ENCODE assay signal across 1 cellular context in the genomic region with DNA sequence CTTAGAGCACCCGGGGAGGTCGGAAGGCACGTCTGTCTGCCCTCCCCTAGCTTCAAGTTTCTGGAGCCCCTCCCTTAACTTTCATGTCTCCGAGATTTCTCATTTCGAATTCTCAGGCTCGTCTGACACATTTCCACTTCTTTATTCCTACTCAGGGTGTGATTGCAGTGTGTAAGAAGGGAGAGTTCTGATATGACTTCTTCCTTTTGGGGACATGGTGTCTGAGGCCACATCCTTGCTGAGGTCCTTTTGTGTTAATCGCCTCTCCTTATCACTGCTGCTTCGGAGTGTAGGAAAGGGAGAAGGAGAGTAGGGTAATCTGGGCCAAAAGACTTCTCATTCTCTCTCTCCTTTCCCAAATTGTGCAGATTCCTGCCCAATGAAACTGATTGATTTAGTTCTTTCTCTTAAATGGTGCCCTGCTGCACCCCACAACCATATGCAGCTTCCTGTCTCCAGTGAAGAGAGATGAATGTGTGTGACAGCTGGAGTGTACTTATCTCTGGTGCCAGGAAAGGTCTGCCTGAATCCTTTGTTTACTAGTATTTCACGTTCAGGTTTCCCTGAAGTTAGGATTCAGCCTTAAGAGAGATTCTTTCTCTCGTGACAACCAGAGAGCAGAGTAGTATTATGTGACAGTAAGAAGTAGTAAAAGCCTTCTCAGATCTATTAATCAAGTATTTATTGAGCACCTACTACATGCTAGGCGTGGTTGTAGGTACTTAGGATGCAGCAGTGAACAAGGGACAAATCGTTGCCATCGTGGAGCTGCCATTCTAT.
TF ChIP-seq lines count a peak whose summit lies in the region.

No MANE protein-coding gene starts in this region.

TF ChIP-seq in HepG2, 621 proteins besides CTCF, POLR2A, EP300 and RAD21 (continued from another document):
- TF ChIP-seq, protein P1, sequence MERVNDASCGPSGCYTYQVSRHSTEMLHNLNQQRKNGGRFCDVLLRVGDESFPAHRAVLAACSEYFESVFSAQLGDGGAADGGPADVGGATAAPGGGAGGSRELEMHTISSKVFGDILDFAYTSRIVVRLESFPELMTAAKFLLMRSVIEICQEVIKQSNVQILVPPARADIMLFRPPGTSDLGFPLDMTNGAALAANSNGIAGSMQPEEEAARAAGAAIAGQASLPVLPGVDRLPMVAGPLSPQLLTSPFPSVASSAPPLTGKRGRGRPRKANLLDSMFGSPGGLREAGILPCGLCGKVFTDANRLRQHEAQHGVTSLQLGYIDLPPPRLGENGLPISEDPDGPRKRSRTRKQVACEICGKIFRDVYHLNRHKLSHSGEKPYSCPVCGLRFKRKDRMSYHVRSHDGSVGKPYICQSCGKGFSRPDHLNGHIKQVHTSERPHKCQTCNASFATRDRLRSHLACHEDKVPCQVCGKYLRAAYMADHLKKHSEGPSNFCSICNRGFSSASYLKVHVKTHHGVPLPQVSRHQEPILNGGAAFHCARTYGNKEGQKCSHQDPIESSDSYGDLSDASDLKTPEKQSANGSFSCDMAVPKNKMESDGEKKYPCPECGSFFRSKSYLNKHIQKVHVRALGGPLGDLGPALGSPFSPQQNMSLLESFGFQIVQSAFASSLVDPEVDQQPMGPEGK (CRISPR knock-in tag; IDR thresholded peaks at IDR 0.05), result no peak
- TF ChIP-seq TCF12 (IDR thresholded peaks at IDR 0.05) (no peak), TCF12 (CRISPR knock-in tag; IDR thresholded peaks at IDR 0.05) (no peak), PHF21A (CRISPR knock-in tag; IDR thresholded peaks at IDR 0.05) (no peak), CBX2 (IDR thresholded peaks at IDR 0.05; ENCODE audit: low read depth, low read length) (no peak), CBX2 (CRISPR knock-in tag; IDR thresholded peaks at IDR 0.05; ENCODE audit: low read depth) (no peak), CCDC6 (CRISPR knock-in tag; IDR thresholded peaks at IDR 0.05) (no peak), ZNF225 (CRISPR knock-in tag; IDR thresholded peaks at IDR 0.05) (no peak), ZFP62 (CRISPR knock-in tag; IDR thresholded peaks at IDR 0.05) (no peak), GATA4 (IDR thresholded peaks at IDR 0.05; ENCODE audit: borderline replicate concordance, low read depth) (0 out of 2 replicates have a peak, but pooled peaks have one; percentile 3), ZNF713 (CRISPR knock-in tag; IDR thresholded peaks at IDR 0.05) (no peak), ZNF510 (CRISPR knock-in tag; IDR thresholded peaks at IDR 0.05; ENCODE audit: low read depth) (no peak), ZBTB20 (CRISPR knock-in tag; IDR thresholded peaks at IDR 0.05; ENCODE audit: borderline replicate concordance, low read depth) (no peak), ZNF747 (CRISPR knock-in tag; IDR thresholded peaks at IDR 0.05; ENCODE audit: borderline replicate concordance) (0 out of 2 replicates have a peak, but pooled peaks have one; percentile 64)
- TF ChIP-seq, protein P2, sequence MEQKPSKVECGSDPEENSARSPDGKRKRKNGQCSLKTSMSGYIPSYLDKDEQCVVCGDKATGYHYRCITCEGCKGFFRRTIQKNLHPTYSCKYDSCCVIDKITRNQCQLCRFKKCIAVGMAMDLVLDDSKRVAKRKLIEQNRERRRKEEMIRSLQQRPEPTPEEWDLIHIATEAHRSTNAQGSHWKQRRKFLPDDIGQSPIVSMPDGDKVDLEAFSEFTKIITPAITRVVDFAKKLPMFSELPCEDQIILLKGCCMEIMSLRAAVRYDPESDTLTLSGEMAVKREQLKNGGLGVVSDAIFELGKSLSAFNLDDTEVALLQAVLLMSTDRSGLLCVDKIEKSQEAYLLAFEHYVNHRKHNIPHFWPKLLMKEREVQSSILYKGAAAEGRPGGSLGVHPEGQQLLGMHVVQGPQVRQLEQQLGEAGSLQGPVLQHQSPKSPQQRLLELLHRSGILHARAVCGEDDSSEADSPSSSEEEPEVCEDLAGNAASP (CRISPR knock-in tag; IDR thresholded peaks at IDR 0.05; ENCODE audit: borderline replicate concordance), result no peak
- TF ChIP-seq, protein P3, sequence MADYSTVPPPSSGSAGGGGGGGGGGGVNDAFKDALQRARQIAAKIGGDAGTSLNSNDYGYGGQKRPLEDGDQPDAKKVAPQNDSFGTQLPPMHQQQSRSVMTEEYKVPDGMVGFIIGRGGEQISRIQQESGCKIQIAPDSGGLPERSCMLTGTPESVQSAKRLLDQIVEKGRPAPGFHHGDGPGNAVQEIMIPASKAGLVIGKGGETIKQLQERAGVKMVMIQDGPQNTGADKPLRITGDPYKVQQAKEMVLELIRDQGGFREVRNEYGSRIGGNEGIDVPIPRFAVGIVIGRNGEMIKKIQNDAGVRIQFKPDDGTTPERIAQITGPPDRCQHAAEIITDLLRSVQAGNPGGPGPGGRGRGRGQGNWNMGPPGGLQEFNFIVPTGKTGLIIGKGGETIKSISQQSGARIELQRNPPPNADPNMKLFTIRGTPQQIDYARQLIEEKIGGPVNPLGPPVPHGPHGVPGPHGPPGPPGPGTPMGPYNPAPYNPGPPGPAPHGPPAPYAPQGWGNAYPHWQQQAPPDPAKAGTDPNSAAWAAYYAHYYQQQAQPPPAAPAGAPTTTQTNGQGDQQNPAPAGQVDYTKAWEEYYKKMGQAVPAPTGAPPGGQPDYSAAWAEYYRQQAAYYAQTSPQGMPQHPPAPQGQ (CRISPR knock-in tag; IDR thresholded peaks at IDR 0.05; ENCODE audit: borderline replicate concordance), result no peak
- TF ChIP-seq, protein P4, sequence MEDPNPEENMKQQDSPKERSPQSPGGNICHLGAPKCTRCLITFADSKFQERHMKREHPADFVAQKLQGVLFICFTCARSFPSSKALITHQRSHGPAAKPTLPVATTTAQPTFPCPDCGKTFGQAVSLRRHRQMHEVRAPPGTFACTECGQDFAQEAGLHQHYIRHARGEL (CRISPR knock-in tag; IDR thresholded peaks at IDR 0.05), result no peak
- TF ChIP-seq, protein P5, sequence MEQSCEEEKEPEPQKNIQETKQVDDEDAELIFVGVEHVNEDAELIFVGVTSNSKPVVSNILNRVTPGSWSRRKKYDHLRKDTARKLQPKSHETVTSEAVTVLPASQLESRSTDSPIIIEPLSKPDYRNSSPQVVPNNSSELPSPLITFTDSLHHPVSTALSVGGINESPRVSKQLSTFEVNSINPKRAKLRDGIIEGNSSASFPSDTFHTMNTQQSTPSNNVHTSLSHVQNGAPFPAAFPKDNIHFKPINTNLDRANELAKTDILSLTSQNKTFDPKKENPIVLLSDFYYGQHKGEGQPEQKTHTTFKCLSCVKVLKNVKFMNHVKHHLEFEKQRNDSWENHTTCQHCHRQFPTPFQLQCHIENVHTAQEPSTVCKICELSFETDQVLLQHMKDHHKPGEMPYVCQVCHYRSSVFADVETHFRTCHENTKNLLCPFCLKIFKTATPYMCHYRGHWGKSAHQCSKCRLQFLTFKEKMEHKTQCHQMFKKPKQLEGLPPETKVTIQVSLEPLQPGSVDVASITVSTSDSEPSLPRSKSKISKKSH (CRISPR knock-in tag; IDR thresholded peaks at IDR 0.05; ENCODE audit: borderline replicate concordance), result no peak
- TF ChIP-seq, protein P6, sequence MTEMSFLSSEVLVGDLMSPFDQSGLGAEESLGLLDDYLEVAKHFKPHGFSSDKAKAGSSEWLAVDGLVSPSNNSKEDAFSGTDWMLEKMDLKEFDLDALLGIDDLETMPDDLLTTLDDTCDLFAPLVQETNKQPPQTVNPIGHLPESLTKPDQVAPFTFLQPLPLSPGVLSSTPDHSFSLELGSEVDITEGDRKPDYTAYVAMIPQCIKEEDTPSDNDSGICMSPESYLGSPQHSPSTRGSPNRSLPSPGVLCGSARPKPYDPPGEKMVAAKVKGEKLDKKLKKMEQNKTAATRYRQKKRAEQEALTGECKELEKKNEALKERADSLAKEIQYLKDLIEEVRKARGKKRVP (CRISPR knock-in tag; IDR thresholded peaks at IDR 0.05), result no peak
- TF ChIP-seq, protein P7, sequence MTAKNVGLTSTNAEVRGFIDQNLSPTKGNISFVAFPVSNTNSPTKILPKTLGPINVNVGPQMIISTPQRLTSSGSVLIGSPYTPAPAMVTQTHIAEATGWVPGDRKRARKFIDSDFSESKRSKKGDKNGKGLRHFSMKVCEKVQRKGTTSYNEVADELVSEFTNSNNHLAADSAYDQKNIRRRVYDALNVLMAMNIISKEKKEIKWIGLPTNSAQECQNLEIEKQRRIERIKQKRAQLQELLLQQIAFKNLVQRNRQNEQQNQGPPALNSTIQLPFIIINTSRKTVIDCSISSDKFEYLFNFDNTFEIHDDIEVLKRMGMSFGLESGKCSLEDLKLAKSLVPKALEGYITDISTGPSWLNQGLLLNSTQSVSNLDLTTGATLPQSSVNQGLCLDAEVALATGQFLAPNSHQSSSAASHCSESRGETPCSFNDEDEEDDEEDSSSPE (CRISPR knock-in tag; IDR thresholded peaks at IDR 0.05), result no peak
- TF ChIP-seq, protein P8, sequence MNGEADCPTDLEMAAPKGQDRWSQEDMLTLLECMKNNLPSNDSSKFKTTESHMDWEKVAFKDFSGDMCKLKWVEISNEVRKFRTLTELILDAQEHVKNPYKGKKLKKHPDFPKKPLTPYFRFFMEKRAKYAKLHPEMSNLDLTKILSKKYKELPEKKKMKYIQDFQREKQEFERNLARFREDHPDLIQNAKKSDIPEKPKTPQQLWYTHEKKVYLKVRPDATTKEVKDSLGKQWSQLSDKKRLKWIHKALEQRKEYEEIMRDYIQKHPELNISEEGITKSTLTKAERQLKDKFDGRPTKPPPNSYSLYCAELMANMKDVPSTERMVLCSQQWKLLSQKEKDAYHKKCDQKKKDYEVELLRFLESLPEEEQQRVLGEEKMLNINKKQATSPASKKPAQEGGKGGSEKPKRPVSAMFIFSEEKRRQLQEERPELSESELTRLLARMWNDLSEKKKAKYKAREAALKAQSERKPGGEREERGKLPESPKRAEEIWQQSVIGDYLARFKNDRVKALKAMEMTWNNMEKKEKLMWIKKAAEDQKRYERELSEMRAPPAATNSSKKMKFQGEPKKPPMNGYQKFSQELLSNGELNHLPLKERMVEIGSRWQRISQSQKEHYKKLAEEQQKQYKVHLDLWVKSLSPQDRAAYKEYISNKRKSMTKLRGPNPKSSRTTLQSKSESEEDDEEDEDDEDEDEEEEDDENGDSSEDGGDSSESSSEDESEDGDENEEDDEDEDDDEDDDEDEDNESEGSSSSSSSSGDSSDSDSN (CRISPR knock-in tag; IDR thresholded peaks at IDR 0.05), result no peak
